In the genomic region with DNA sequence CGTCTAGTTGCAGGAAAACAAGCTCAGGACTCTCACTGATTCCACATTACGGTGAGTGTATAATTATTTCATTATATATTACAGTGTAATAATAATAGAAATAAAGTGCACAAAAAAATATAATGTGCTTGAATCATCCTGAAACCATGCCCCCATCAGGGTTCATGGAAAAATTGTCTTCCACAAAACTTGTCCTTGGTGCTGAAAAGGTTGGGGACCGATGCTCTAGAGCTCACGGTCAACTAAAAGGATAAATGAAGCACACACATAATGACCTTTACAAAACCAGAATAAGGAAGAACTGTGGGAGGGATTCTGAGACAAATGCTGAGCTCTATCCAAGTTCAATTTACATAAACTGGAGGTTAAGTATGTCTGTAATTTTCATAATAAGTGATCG, we compare ENCODE assay signal across 11 cellular contexts.
"Had no signal": no experiment of that assay in that cellular context is flagged by ENCODE, and none has a peak within 500 bp of the region (broad histone marks: within the 10 kb centered on the region; RNA-seq: fewer than 3 reads in every experiment).

No MANE protein-coding gene starts in this region.

- H3K4me3 Mint-ChIP-seq: H9, HFFc6, IgD-negative memory B cell had no signal

- H3K27ac Mint-ChIP-seq: H9, HFFc6 had no signal

- H3K4me1 Mint-ChIP-seq: H9, IgD-negative memory B cell had no signal

- H3K27me3 Mint-ChIP-seq: IgD-negative memory B cell had no signal

- H2AFZ ChIP-seq: GM23248 had no signal

- FAIRE-seq: H1, H54, HepG2, K562 had no signal

- DNase-seq: GM23248, H9, HCEC 1CT, HFFc6, KG1 had no signal

- ATAC-seq: HepG2, K562 had no signal

- H3K4me3 ChIP-seq: GM23248, K562 had no signal

- H3K9me3 Mint-ChIP-seq: H9, IgD-negative memory B cell had no signal

- H3K27ac ChIP-seq: GM23248, HL-60 had no signal
